In the genomic region with DNA sequence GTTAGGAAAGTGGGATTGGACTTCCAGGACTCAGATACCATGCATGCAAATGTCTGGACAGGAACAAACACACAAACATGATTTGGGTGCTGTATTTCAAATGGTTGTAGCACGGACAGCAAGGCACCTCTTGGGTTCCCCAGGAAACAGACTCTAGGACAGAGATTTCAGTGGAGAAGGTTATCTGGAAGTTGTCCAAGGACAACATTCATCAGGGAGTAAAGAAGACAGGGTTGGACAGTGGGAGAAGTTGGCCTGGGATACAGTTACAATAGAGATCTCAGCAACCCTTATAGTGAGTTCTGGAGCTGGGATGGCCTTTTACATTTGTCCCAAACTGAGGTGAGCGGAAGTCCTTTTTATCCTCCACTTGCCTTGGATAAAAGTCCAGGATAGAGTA, we compare ENCODE assay signal across 28 cellular contexts. TPM values are rescaled to one million over a fixed set of nuclear protein-coding genes. Genes with fewer than 3 reads are reported as not detected.
DNase-seq lines count a peak whose midpoint lies in the region; ATAC-seq, FAIRE-seq and TF ChIP-seq lines count a peak whose summit lies in the region.
"Had no signal": no experiment of that assay in that cellular context is flagged by ENCODE, and none has a peak within 500 bp of the region (broad histone marks: within the 10 kb centered on the region; RNA-seq: fewer than 3 reads in every experiment).

No MANE protein-coding gene starts in this region.

- peak overlapping the region in 1 of 2 experiments; percentile 54 for H3K18ac ChIP-seq in mesenchymal stem cell (ENCODE audit: low read depth in 1 of 2, low read length in 2 of 2)

- H4K8ac ChIP-seq in mesenchymal stem cell (ENCODE audit: low read length): no peak overlapping the region

- H2AK5ac ChIP-seq in mesenchymal stem cell (ENCODE audit: low read length, severe bottlenecking): peak overlapping the region; percentile 93

- no peak overlapping the region for H3K4me3 ChIP-seq in PC-9
- no peak overlapping the region for H3K4me3 ChIP-seq in bronchial epithelial cell (ENCODE audit: low read depth, low read length)
- no peak overlapping the region for H3K4me3 ChIP-seq in mesenchymal stem cell (ENCODE audit: insufficient read depth in 1 of 2, low read depth in 1 of 2, low read length in 2 of 2)
- H3K4me3 ChIP-seq: SJSA1 had no signal

- H3K36me3 Mint-ChIP-seq in stimulated activated naive B cell treated with anti-CD40 and anti-IgM and Interleukin-4, amounts not matched to agents 10 μg/mL and 1 μg/mL and 100 μg/mL, for 72 hours: no peaks in the 10 kb centered on the region
- H3K36me3 Mint-ChIP-seq: CD8-positive, alpha-beta T cell had no signal

- peak; percentile 56 for DNase-seq in EH (ENCODE audit: low read depth)
- no peak for DNase-seq in PC-9
- no peak for DNase-seq in bronchial epithelial cell (ENCODE audit: low read depth)
- no peak for DNase-seq in mesenchymal stem cell
- no peak for DNase-seq in stimulated activated naive CD4-positive, alpha-beta T cell treated with Interleukin-2 at 50 U/mL for 16 hours (lab: John Stamatoyannopoulos, UW)
- DNase-seq in inferior parietal cortex (ENCODE audit: extremely low spot score): no peak
- no peak for DNase-seq in NCI-H524 treated with DMSO at 0.1 percent for 48 hours (lab: John Stamatoyannopoulos, UW)
- DNase-seq in stimulated activated naive B cell treated with anti-CD40 and anti-IgM and Interleukin-4, amounts not matched to agents 10 μg/mL and 1 μg/mL and 100 μg/mL, for 72 hours: no peak
- DNase-seq: AML-193; C1 segment of cervical spinal cord; Calu3; CD8-positive, alpha-beta T cell; DMS153; GOT3; HCEC 1CT; KBM-7; NCI-H1105; NCI-H2029 treated with DMSO at 0.1 percent for 48 hours; NCI-H226; NCI-H510A treated with DMSO at 0.1 percent for 48 hours; NCI-H774; NK-92 treated with Interleukin-12 subunit alpha and Interleukin-12 subunit beta, amount 100 ng/mL, for 24 hours had no signal

- H3K27me3 ChIP-seq in PC-9 (ENCODE audit: insufficient read depth, low read depth) (no peaks in the 10 kb centered on the region), bronchial epithelial cell (ENCODE audit: control insufficient read depth, insufficient read depth, low read length) (no peaks in the 10 kb centered on the region), mesenchymal stem cell (ENCODE audit: control insufficient read depth in 1 of 2, insufficient read depth in 1 of 2, low read length in 2 of 2) (no peaks in the 10 kb centered on the region)
- H3K27me3 ChIP-seq: SJSA1 had no signal

- no TSS peak for BruUV-seq in PC-9 (replicated peaks; lab: Mats Ljungman, UMichigan)

- H3K4ac ChIP-seq in mesenchymal stem cell (ENCODE audit: low read depth in 1 of 2, low read length in 2 of 2): no peak overlapping the region

- H3K27me3 Mint-ChIP-seq in stimulated activated naive B cell treated with anti-CD40 and anti-IgM and Interleukin-4, amounts not matched to agents 10 μg/mL and 1 μg/mL and 100 μg/mL, for 72 hours: no peaks in the 10 kb centered on the region

- H3K27ac Mint-ChIP-seq in stimulated activated naive B cell treated with anti-CD40 and anti-IgM and Interleukin-4, amounts not matched to agents 10 μg/mL and 1 μg/mL and 100 μg/mL, for 72 hours: no peak overlapping the region
- H3K27ac Mint-ChIP-seq: CD8-positive, alpha-beta T cell had no signal

- no peaks in the 10 kb centered on the region for H3K9me3 ChIP-seq in PC-9 (ENCODE audit: insufficient read depth, low read depth)
- H3K9me3 ChIP-seq in mesenchymal stem cell (ENCODE audit: control insufficient read depth, low read length): no peaks in the 10 kb centered on the region
- H3K9me3 ChIP-seq: SJSA1 had no signal

- no peaks in the 10 kb centered on the region for H3K79me2 ChIP-seq in PC-9 (ENCODE audit: low read depth)

- H3K4me1 Mint-ChIP-seq in stimulated activated naive B cell treated with anti-CD40 and anti-IgM and Interleukin-4, amounts not matched to agents 10 μg/mL and 1 μg/mL and 100 μg/mL, for 72 hours: peaks cover 4 to 7% of the 10 kb centered on the region in 2 donors

- ATAC-seq in stimulated activated naive B cell treated with anti-CD40 and anti-IgM and Interleukin-4, amounts not matched to agents 10 μg/mL and 1 μg/mL and 100 μg/mL, for 72 hours (replicated peaks): no peak
- ATAC-seq: CD8-positive, alpha-beta T cell; Panc1 had no signal

- POLR2A ChIA-PET in PC-9 (lab: Charles Lee; ENCODE audit: unreplicated experiment): no interaction called here

- H2AFZ ChIP-seq in PC-9 (peak overlapping the region; percentile 24; the same call in 1 of the 2 replicates), mesenchymal stem cell (ENCODE audit: low read depth, low read length) (no peak overlapping the region)

- H3K14ac ChIP-seq in mesenchymal stem cell (ENCODE audit: low read length in 2 of 2): no peak overlapping the region

- CTCF ChIA-PET in PC-9 (lab: Charles Lee): no interaction called here

- no peaks in the 10 kb centered on the region for H3K4me1 ChIP-seq in PC-9 (replicated peaks; ENCODE audit: insufficient read depth)
- H3K4me1 ChIP-seq in mesenchymal stem cell (ENCODE audit: control insufficient read depth, insufficient read depth, low read depth, low read length): peaks cover 6% of the 10 kb centered on the region

- no peak overlapping the region for H4K91ac ChIP-seq in mesenchymal stem cell (ENCODE audit: low read length)

- intact Hi-C loops in PC-9 (cut with micrococcal nuclease; ENCODE audit: unreplicated experiment): no loop called here

- H3K9ac ChIP-seq in mesenchymal stem cell (ENCODE audit: low read length): no peak overlapping the region

- no peak overlapping the region for H3K4me2 ChIP-seq in PC-9
- no peak overlapping the region for H3K4me2 ChIP-seq in mesenchymal stem cell (ENCODE audit: low read length, poor library complexity, severe bottlenecking)

- H2BK5ac ChIP-seq in mesenchymal stem cell (ENCODE audit: low read depth, low read length, poor library complexity, severe bottlenecking): no peak overlapping the region

- H3K9me2 ChIP-seq in PC-9 (ENCODE audit: insufficient read depth): no peaks in the 10 kb centered on the region

- H3K27ac ChIP-seq in PC-9 (no peak overlapping the region), mesenchymal stem cell (ENCODE audit: low read length, poor library complexity, severe bottlenecking) (no peak overlapping the region)
- H3K27ac ChIP-seq: SJSA1 had no signal

- no peak overlapping the region for H3K23ac ChIP-seq in mesenchymal stem cell (ENCODE audit: low read length in 2 of 2)

- peak overlapping the region in 1 of 2 experiments; percentile 54 for H2BK12ac ChIP-seq in mesenchymal stem cell (ENCODE audit: low read length in 2 of 2)

- H2BK15ac ChIP-seq in mesenchymal stem cell (ENCODE audit: low read depth, poor library complexity, severe bottlenecking): no peak overlapping the region

- H3K4me3 Mint-ChIP-seq in stimulated activated naive B cell treated with anti-CD40 and anti-IgM and Interleukin-4, amounts not matched to agents 10 μg/mL and 1 μg/mL and 100 μg/mL, for 72 hours: no peak overlapping the region
- H3K4me3 Mint-ChIP-seq: CD8-positive, alpha-beta T cell had no signal

- H4K20me1 ChIP-seq in PC-9 (ENCODE audit: insufficient read depth): no peaks in the 10 kb centered on the region

- no peak for TF ChIP-seq CTCF in PC-9 (conservative IDR thresholded peaks at IDR 0.05)
- no peak for TF ChIP-seq CTCF in bronchial epithelial cell (IDR thresholded peaks at IDR 0.05; ENCODE audit: insufficient read depth, low read length, severe bottlenecking)

- WGBS in mesenchymal stem cell: 94% methylated on average over 2 of the region's 2 CpGs

- no peaks in the 10 kb centered on the region for H3K79me1 ChIP-seq in mesenchymal stem cell (replicated peaks; ENCODE audit: low read length, poor library complexity, severe bottlenecking)

- H3K9me3 Mint-ChIP-seq in stimulated activated naive B cell treated with anti-CD40 and anti-IgM and Interleukin-4, amounts not matched to agents 10 μg/mL and 1 μg/mL and 100 μg/mL, for 72 hours: peaks cover 3 to 6% of the 10 kb centered on the region in 2 donors

- H3K36me3 ChIP-seq in PC-9 (ENCODE audit: low read depth) (no peaks in the 10 kb centered on the region), bronchial epithelial cell (ENCODE audit: control insufficient read depth, insufficient read depth, low read length) (no peaks in the 10 kb centered on the region), mesenchymal stem cell (ENCODE audit: control insufficient read depth in 1 of 2, insufficient read depth in 2 of 2, low read depth in 1 of 2, low read length in 2 of 2) (no peaks in the 10 kb centered on the region)
- H3K36me3 ChIP-seq: SJSA1 had no signal

- FAIRE-seq in bronchial epithelial cell (lab: Jason Lieb, UNC): peak; percentile 40
- FAIRE-seq: G401.6, GM12892 had no signal

- H2BK120ac ChIP-seq in mesenchymal stem cell (ENCODE audit: low read depth, low read length): no peak overlapping the region

- H3F3A ChIP-seq in PC-9 (ENCODE audit: insufficient read depth, low read depth): no peaks in the 10 kb centered on the region

RNA-seq across cellular contexts. Expression of a gene that starts 19.8 kb away (rescaled TPM):
- total RNA-seq in PC-9 (2021): not detected in 2 replicates
- not detected in 2 replicates for total RNA-seq in bronchial epithelial cell
- not detected for polyA plus RNA-seq in mesenchymal stem cell (2013, experiment 1 of 2)
- polyA plus RNA-seq in mesenchymal stem cell (2013, experiment 2 of 2): not detected
- total RNA-seq: A172; CD8-positive, alpha-beta T cell; SJSA1 had no signal
- polyA plus RNA-seq: AG04450 had no signal
